In genomic region chr13:75357576-75358295, GRCh38 we compare ENCODE assay signal across 1 cellular context.
TF ChIP-seq lines count a peak whose summit lies in the region.

No MANE protein-coding gene starts in this region.

TF ChIP-seq in HepG2, 621 proteins besides CTCF, POLR2A, EP300 and RAD21 (continued from another document):
- TF ChIP-seq RERE (CRISPR knock-in tag; IDR thresholded peaks at IDR 0.05; ENCODE audit: low read depth), result no peak
